13 cellular contexts compared by ENCODE assay signal in the genomic region with DNA sequence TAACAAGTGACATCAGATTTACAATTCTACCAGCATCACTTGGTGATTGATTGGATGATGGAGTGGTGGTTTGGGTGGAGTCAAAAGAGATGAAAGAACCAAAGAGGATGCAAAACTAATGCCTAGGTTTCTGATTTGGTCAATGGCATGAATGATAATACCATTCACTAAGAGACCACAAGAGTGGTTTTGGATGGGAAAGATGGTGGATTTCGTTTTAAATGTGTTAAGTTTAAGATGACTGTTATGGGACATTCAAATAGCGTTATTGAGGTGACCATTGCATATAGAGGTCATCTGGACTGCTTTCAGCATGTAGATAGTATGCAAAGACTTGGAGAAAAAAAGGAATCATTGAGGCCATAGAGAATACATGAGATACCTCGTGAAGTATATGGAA. TPM values are rescaled to one million over a fixed set of nuclear protein-coding genes. Genes with fewer than 3 reads are reported as not detected.
A peak's percentile ranks its signal among the peaks of the same experiment; 100 is the strongest.
DNase-seq lines count a peak whose midpoint lies in the region; ATAC-seq and TF ChIP-seq lines count a peak whose summit lies in the region.
"Had no signal": no experiment of that assay in that cellular context is flagged by ENCODE, and none has a peak within 500 bp of the region (broad histone marks: within the 10 kb centered on the region; RNA-seq: fewer than 3 reads in every experiment).

No MANE protein-coding gene starts in this region.

- no peaks in the 10 kb centered on the region for H3K9me3 ChIP-seq in SU-DHL-6 (ENCODE audit: insufficient read depth, low read length)
- no peaks in the 10 kb centered on the region for H3K9me3 ChIP-seq in endocrine pancreas (ENCODE audit: control insufficient read depth, low read length)
- H3K9me3 ChIP-seq in skeletal muscle satellite cell (replicated peaks; ENCODE audit: low read length) = no peaks in the 10 kb centered on the region
- H3K9me3 ChIP-seq: heart right ventricle had no signal

- DNase-seq in activated CD8-positive, alpha-beta memory T cell treated with anti-CD3 and anti-CD28 coated beads, Interleukin-2, amount 10 ng/mL, durations not matched to agents 7 days and 5 days = no peak
- no peak for DNase-seq in activated CD8-positive, alpha-beta memory T cell treated with anti-CD3 and anti-CD28 coated beads for 24 hours
- DNase-seq in SIG-M5 treated with dmso at 0.1 percent for 504 hours (lab: John Stamatoyannopoulos, UW; ENCODE audit: unreplicated experiment) = no peak
- DNase-seq: activated CD8-positive, alpha-beta memory T cell treated with anti-CD3 and anti-CD28 coated beads, Interleukin-2, amount 50 U/mL, for 48 hours; heart right ventricle; NCI-H146; NCI-H524 treated with DMSO at 0.1 percent for 48 hours; stimulated activated CD4-positive, alpha-beta T cell treated with anti-CD3 and anti-CD28 coated beads, Interleukin-15, amount 100 ng/mL, for 24 hours had no signal

- H3K4me3 ChIP-seq in SU-DHL-6 (ENCODE audit: insufficient read depth, low read length, poor library complexity, severe bottlenecking) = no peak overlapping the region
- peak overlapping the region; percentile 43 for H3K4me3 ChIP-seq in endocrine pancreas (ENCODE audit: control insufficient read depth, insufficient read depth, low read length)
- peak overlapping the region; percentile 41 for H3K4me3 ChIP-seq in skeletal muscle satellite cell (ENCODE audit: low read length)
- H3K4me3 ChIP-seq: heart right ventricle had no signal

- peaks cover 27% of the 10 kb centered on the region for H4K20me1 ChIP-seq in SU-DHL-6 (ENCODE audit: low read depth, low read length)

- H3F3A ChIP-seq in SU-DHL-6 (ENCODE audit: insufficient read depth) = peaks cover 3% of the 10 kb centered on the region; the same call in 1 of the 2 replicates

- H3K4me1 Mint-ChIP-seq in activated CD8-positive, alpha-beta memory T cell treated with anti-CD3 and anti-CD28 coated beads, Interleukin-2, amount 10 ng/mL, durations not matched to agents 7 days and 5 days = peaks cover 57% of the 10 kb centered on the region

- no peak overlapping the region for H2AFZ ChIP-seq in SU-DHL-6 (ENCODE audit: low read depth, low read length, severe bottlenecking)

- H3K4me1 ChIP-seq in endocrine pancreas (ENCODE audit: control insufficient read depth, insufficient read depth, low read length) (peaks cover 7% of the 10 kb centered on the region), skeletal muscle satellite cell (ENCODE audit: control insufficient read depth, insufficient read depth, low read length) (peaks cover 45% of the 10 kb centered on the region)

- no peaks in the 10 kb centered on the region for H3K9me3 Mint-ChIP-seq in activated CD8-positive, alpha-beta memory T cell treated with anti-CD3 and anti-CD28 coated beads, Interleukin-2, amount 10 ng/mL, durations not matched to agents 7 days and 5 days (ENCODE audit: low read depth)

- H3K36me3 ChIP-seq in SU-DHL-6 (ENCODE audit: low read length) (peaks cover 42% of the 10 kb centered on the region), endocrine pancreas (ENCODE audit: control insufficient read depth, insufficient read depth, low read length) (no peaks in the 10 kb centered on the region), skeletal muscle satellite cell (ENCODE audit: insufficient read depth, low read length) (peaks cover 55% of the 10 kb centered on the region)

- peak overlapping the region; percentile 21 for H3K27ac Mint-ChIP-seq in activated CD8-positive, alpha-beta memory T cell treated with anti-CD3 and anti-CD28 coated beads, Interleukin-2, amount 10 ng/mL, durations not matched to agents 7 days and 5 days

- no peaks in the 10 kb centered on the region for H3K27me3 Mint-ChIP-seq in activated CD8-positive, alpha-beta memory T cell treated with anti-CD3 and anti-CD28 coated beads, Interleukin-2, amount 10 ng/mL, durations not matched to agents 7 days and 5 days

- ATAC-seq in activated CD8-positive, alpha-beta memory T cell treated with anti-CD3 and anti-CD28 coated beads, Interleukin-2, amount 10 ng/mL, durations not matched to agents 7 days and 5 days = no peak
- ATAC-seq in GM19395 (IDR thresholded peaks at IDR 0.05; ENCODE audit: unreplicated experiment) (no peak), HG02840 (IDR thresholded peaks at IDR 0.05; ENCODE audit: low FRiP score, unreplicated experiment) (no peak)
- ATAC-seq: heart right ventricle had no signal

- no peaks in the 10 kb centered on the region for H3K27me3 ChIP-seq in SU-DHL-6 (ENCODE audit: low read length)
- H3K27me3 ChIP-seq in endocrine pancreas (ENCODE audit: control insufficient read depth, insufficient read depth, low read length) = no peaks in the 10 kb centered on the region
- H3K27me3 ChIP-seq in skeletal muscle satellite cell (ENCODE audit: control insufficient read depth, insufficient read depth, low read length) = no peaks in the 10 kb centered on the region
- H3K27me3 ChIP-seq: heart right ventricle had no signal

- no peak overlapping the region for H3K27ac ChIP-seq in SU-DHL-6 (ENCODE audit: low read depth, low read length)

- no peak overlapping the region for H3K9ac ChIP-seq in SU-DHL-6 (ENCODE audit: low read length)
- no peak overlapping the region for H3K9ac ChIP-seq in endocrine pancreas (ENCODE audit: control insufficient read depth, insufficient read depth, low read length)
- H3K9ac ChIP-seq in skeletal muscle satellite cell (ENCODE audit: low read depth, low read length) = peak overlapping the region; percentile 10

- peaks cover 56% of the 10 kb centered on the region for H3K36me3 Mint-ChIP-seq in activated CD8-positive, alpha-beta memory T cell treated with anti-CD3 and anti-CD28 coated beads, Interleukin-2, amount 10 ng/mL, durations not matched to agents 7 days and 5 days

- no peak for TF ChIP-seq CTCF in SU-DHL-6 (IDR thresholded peaks at IDR 0.05; ENCODE audit: insufficient read depth, low read length, poor library complexity, severe bottlenecking)

- peak overlapping the region; percentile 91 for H3K4me3 Mint-ChIP-seq in activated CD8-positive, alpha-beta memory T cell treated with anti-CD3 and anti-CD28 coated beads, Interleukin-2, amount 10 ng/mL, durations not matched to agents 7 days and 5 days

- H3K4me2 ChIP-seq in SU-DHL-6 (ENCODE audit: low read depth, low read length, poor library complexity, severe bottlenecking) (peak overlapping the region; percentile 8), skeletal muscle satellite cell (ENCODE audit: low read length) (peak overlapping the region; percentile 29)

- H3K9me2 ChIP-seq in SU-DHL-6 (replicated peaks; ENCODE audit: insufficient read depth, low read length) = no peaks in the 10 kb centered on the region

- H3K79me2 ChIP-seq in SU-DHL-6 (ENCODE audit: insufficient read depth, low read length) = peaks cover 73% of the 10 kb centered on the region

- CTCF ChIA-PET in activated CD8-positive, alpha-beta memory T cell treated with anti-CD3 and anti-CD28 coated beads, Interleukin-2, amount 10 ng/mL, durations not matched to agents 7 days and 5 days (lab: Charles Lee) = no interaction called here

RNA-seq across cellular contexts. Expression of a gene that starts 3.6 kb away (rescaled TPM):
- 10 to 100 TPM; 38.0 to 39.4 TPM for total RNA-seq in activated CD8-positive, alpha-beta memory T cell treated with anti-CD3 and anti-CD28 coated beads, Interleukin-2, amount 10 ng/mL, durations not matched to agents 7 days and 5 days
- total RNA-seq in skeletal muscle satellite cell (2012; rRNA removed) = 17.3 and 19.3 TPM in 2 replicates
